ENCODE assay signal across 17 cellular contexts in genomic region chr15:71674354-71674753, GRCh38.
DNase-seq lines count a peak whose midpoint lies in the region; ATAC-seq and TF ChIP-seq lines count a peak whose summit lies in the region.
"Had no signal": no experiment of that assay in that cellular context is flagged by ENCODE, and none has a peak within 500 bp of the region (broad histone marks: within the 10 kb centered on the region; RNA-seq: fewer than 3 reads in every experiment).

No MANE protein-coding gene starts in this region.

- H4K12ac ChIP-seq in trophoblast cell (ENCODE audit: low read depth, low read length): no peak overlapping the region

- no peak overlapping the region for H2AK5ac ChIP-seq in trophoblast cell (ENCODE audit: low read length)

- no peak for TF ChIP-seq CTCF in left ventricle myocardium inferior (IDR thresholded peaks at IDR 0.05; ENCODE audit: borderline replicate concordance)

- no peak overlapping the region for H3K18ac ChIP-seq in trophoblast cell (ENCODE audit: low read length)

- no peak overlapping the region for H3K23ac ChIP-seq in trophoblast cell (ENCODE audit: low read length)

- no peak overlapping the region for H3K4ac ChIP-seq in trophoblast cell (ENCODE audit: low read depth, low read length)

- no peaks in the 10 kb centered on the region for H3K79me1 ChIP-seq in trophoblast cell (ENCODE audit: low read length)

- no peaks in the 10 kb centered on the region for H3K36me3 ChIP-seq in left ventricle myocardium inferior
- H3K36me3 ChIP-seq in trophoblast cell (ENCODE audit: control insufficient read depth in 1 of 2, insufficient read depth in 2 of 2, low read length in 2 of 2): no peaks in the 10 kb centered on the region
- no peaks in the 10 kb centered on the region for H3K36me3 ChIP-seq in H7 (replicated peaks; ENCODE audit: control insufficient read depth, insufficient read depth, low read length)

- no peak overlapping the region for H4K91ac ChIP-seq in trophoblast cell (ENCODE audit: low read depth, low read length)

- intact Hi-C loops in left ventricle myocardium inferior (cut with micrococcal nuclease): no loop called here
- intact Hi-C loops in Right ventricle myocardium superior (cut with DNase I): no loop called here

- H2BK120ac ChIP-seq in trophoblast cell (ENCODE audit: insufficient read depth, low read length, poor library complexity): no peak overlapping the region

- no peaks in the 10 kb centered on the region for H3K79me2 ChIP-seq in trophoblast cell (ENCODE audit: control insufficient read depth, insufficient read depth, low read length, poor library complexity)

- DNase-seq in left ventricle myocardium inferior (no peak), Right ventricle myocardium superior (no peak), trophoblast cell (peak; percentile 51 to 69), H7 (no peak)
- DNase-seq: 8988T; C1 segment of cervical spinal cord; Calu3; CD4-positive, alpha-beta memory T cell; COR-L47; DMS53; DMS79 treated with DMSO at 0.1 percent for 48 hours; GF-D8; GOT3; HCEC 1CT had no signal

- no peak overlapping the region for H3K14ac ChIP-seq in trophoblast cell (ENCODE audit: low read length)

- no peaks in the 10 kb centered on the region for H3K9me3 ChIP-seq in left ventricle myocardium inferior (replicated peaks)
- no peaks in the 10 kb centered on the region for H3K9me3 ChIP-seq in trophoblast cell (ENCODE audit: insufficient read depth, low read depth, low read length)
- H3K9me3 ChIP-seq: A549 had no signal

- H2BK5ac ChIP-seq in trophoblast cell (ENCODE audit: low read depth, low read length, poor library complexity): no peak overlapping the region

- WGBS in trophoblast cell (ENCODE audit: extremely low coverage, insufficient coverage, insufficient read length): no CpG with 5 or more reads among the region's 2 CpGs

- H4K8ac ChIP-seq in trophoblast cell (ENCODE audit: low read depth, low read length): no peak overlapping the region

- H3K4me1 ChIP-seq in left ventricle myocardium inferior (peaks cover 39% of the 10 kb centered on the region), trophoblast cell (ENCODE audit: control insufficient read depth in 1 of 2, insufficient read depth in 2 of 2, low read length in 2 of 2) (no peaks in the 10 kb centered on the region)

- no peak overlapping the region for H2AFZ ChIP-seq in trophoblast cell (ENCODE audit: insufficient read depth, low read length, poor library complexity)

- H2BK12ac ChIP-seq in trophoblast cell (ENCODE audit: low read length): no peak overlapping the region

- ATAC-seq in Right ventricle myocardium superior (ENCODE audit: poor library complexity): no peak
- ATAC-seq in HG03135 (IDR thresholded peaks at IDR 0.05; ENCODE audit: unreplicated experiment): no peak
- ATAC-seq: A549 had no signal

- H3K4me3 ChIP-seq in left ventricle myocardium inferior: no peak overlapping the region
- H3K4me3 ChIP-seq in trophoblast cell (ENCODE audit: low read depth, low read length): no peak overlapping the region
- H3K4me3 ChIP-seq in H7 (ENCODE audit: insufficient read depth, low read depth, low read length): no peak overlapping the region
- H3K4me3 ChIP-seq: A549 had no signal

- H3K27me3 ChIP-seq in left ventricle myocardium inferior (ENCODE audit: low read depth) (no peaks in the 10 kb centered on the region), trophoblast cell (ENCODE audit: insufficient read depth, low read length) (no peaks in the 10 kb centered on the region), H7 (ENCODE audit: control insufficient read depth, insufficient read depth, low read length) (no peaks in the 10 kb centered on the region)

- H3K4me2 ChIP-seq in trophoblast cell (ENCODE audit: low read length): no peak overlapping the region
- H3K4me2 ChIP-seq: A549 had no signal

- no peak overlapping the region for H3K9ac ChIP-seq in trophoblast cell (ENCODE audit: low read length)

- H3K27ac ChIP-seq in left ventricle myocardium inferior (replicated peaks): peak overlapping the region; percentile 81
- H3K27ac ChIP-seq in cingulate gyrus (ENCODE audit: low read depth, low read length): peak overlapping the region; percentile 77
- H3K27ac ChIP-seq in trophoblast cell (ENCODE audit: low read depth, low read length): no peak overlapping the region
- H3K27ac ChIP-seq: A549 had no signal

Comparison
In these comparisons a context has a peak if more than half of its experiments do, and no peak if none do; other contexts are left out.
1. DNase-seq: peak in trophoblast cell (2 of 2); none in left ventricle myocardium inferior (single experiment), Right ventricle myocardium superior (single experiment) and H7 (single experiment).